In genomic region chr22:41288245-41288946, GRCh38 we compare ENCODE assay signal across 8 cellular contexts. TPM values are rescaled to one million over a fixed set of nuclear protein-coding genes. Genes with fewer than 3 reads are reported as not detected.
DNase-seq lines count a peak whose midpoint lies in the region; TF ChIP-seq lines count a peak whose summit lies in the region.

No MANE protein-coding gene starts in this region.

- no peak for DNase-seq in activated CD4-positive, alpha-beta T cell treated with anti-CD3 and anti-CD28 coated beads, Interleukin-2, amount 10 ng/mL, durations not matched to agents 24 days and 14 days
- DNase-seq in activated CD4-positive, alpha-beta T cell treated with anti-CD3 and anti-CD28 coated beads for 48 hours: no peak
- no peak for DNase-seq in SK-N-MC (ENCODE audit: low read depth, low spot score)
- DNase-seq in fibroblast of lung (ENCODE audit: low read depth in 2 of 2): peak; percentile 57 to 84
- DNase-seq in prostate gland (ENCODE audit: low spot score): peak; percentile 80
- no peak for DNase-seq in HAP-1 (ENCODE audit: low spot score in 2 of 2)
- no peak for DNase-seq in putamen (ENCODE audit: low spot score)
- no peak for DNase-seq in cortex of kidney (lab: John Stamatoyannopoulos, UW)

- no peaks in the 10 kb centered on the region for H4K20me1 ChIP-seq in fibroblast of lung (ENCODE audit: control insufficient read depth, extremely low read depth, insufficient read depth, low read length)

- peaks cover 16% of the 10 kb centered on the region for H3K79me2 ChIP-seq in fibroblast of lung (ENCODE audit: control insufficient read depth, insufficient read depth, low read length)

- peaks cover 20% of the 10 kb centered on the region for H3K4me1 Mint-ChIP-seq in activated CD4-positive, alpha-beta T cell treated with anti-CD3 and anti-CD28 coated beads, Interleukin-2, amount 10 ng/mL, durations not matched to agents 24 days and 14 days

- no peaks in the 10 kb centered on the region for H3K27me3 Mint-ChIP-seq in activated CD4-positive, alpha-beta T cell treated with anti-CD3 and anti-CD28 coated beads, Interleukin-2, amount 10 ng/mL, durations not matched to agents 24 days and 14 days

- peaks cover 27% of the 10 kb centered on the region for H3K4me1 ChIP-seq in fibroblast of lung (ENCODE audit: control insufficient read depth, extremely low read depth, insufficient read depth, low read length)
- no peaks in the 10 kb centered on the region for H3K4me1 ChIP-seq in prostate gland (replicated peaks)
- peaks cover 13% of the 10 kb centered on the region for H3K4me1 ChIP-seq in HAP-1

- H2AFZ ChIP-seq in fibroblast of lung (ENCODE audit: low read length): peak overlapping the region; percentile 33

- TF ChIP-seq CTCF in fibroblast of lung (conservative IDR thresholded peaks at IDR 0.05 in 1 of 2, IDR thresholded peaks at IDR 0.05 in 1 of 2; ENCODE audit: low read depth in 1 of 2, low read length in 2 of 2) (no peak), prostate gland (IDR thresholded peaks at IDR 0.05) (no peak)

- in situ Hi-C loops in HAP-1 (cut with MboI; ENCODE audit: low sequenced_read_pairs): no loop called here

- H3K36me3 Mint-ChIP-seq in activated CD4-positive, alpha-beta T cell treated with anti-CD3 and anti-CD28 coated beads, Interleukin-2, amount 10 ng/mL, durations not matched to agents 24 days and 14 days (ENCODE audit: low read depth): peaks cover 13% of the 10 kb centered on the region

- peak overlapping the region; percentile 79 for H3K4me2 ChIP-seq in fibroblast of lung (ENCODE audit: extremely low read depth, insufficient read depth, low read length)

- intact Hi-C loops in activated CD4-positive, alpha-beta T cell treated with anti-CD3 and anti-CD28 coated beads, Interleukin-2, amount 10 ng/mL, durations not matched to agents 24 days and 14 days (cut with micrococcal nuclease): loop anchor here (5.0 to 10.0 kb wide), 2 partner anchors 254 to 1764 kb away; partner anchors contain the start of genes ATF4 and POLR3H
- intact Hi-C loops in prostate gland (cut with DNase I): no loop called here

- H3K36me3 ChIP-seq in SK-N-MC (ENCODE audit: insufficient read depth, low read length) (peaks cover 14% of the 10 kb centered on the region; the same call in 1 of the 2 replicates), fibroblast of lung (ENCODE audit: control insufficient read depth, insufficient read depth, low read length) (peaks cover 5% of the 10 kb centered on the region), prostate gland (no peaks in the 10 kb centered on the region), HAP-1 (replicated peaks) (peaks cover 16% of the 10 kb centered on the region)

- H3K9ac ChIP-seq in SK-N-MC (ENCODE audit: insufficient read length) (no peak overlapping the region), fibroblast of lung (ENCODE audit: insufficient read depth, low read length) (no peak overlapping the region)

- no peak for TF ChIP-seq POLR2A in prostate gland (IDR thresholded peaks at IDR 0.05)

- no peaks in the 10 kb centered on the region for H3K9me3 ChIP-seq in SK-N-MC (ENCODE audit: low read depth, low read length)
- no peaks in the 10 kb centered on the region for H3K9me3 ChIP-seq in fibroblast of lung (ENCODE audit: control insufficient read depth, insufficient read depth, low read depth, low read length)
- no peaks in the 10 kb centered on the region for H3K9me3 ChIP-seq in prostate gland
- H3K9me3 ChIP-seq in HAP-1: no peaks in the 10 kb centered on the region

- peak overlapping the region; percentile 62 for H3K27ac Mint-ChIP-seq in activated CD4-positive, alpha-beta T cell treated with anti-CD3 and anti-CD28 coated beads, Interleukin-2, amount 10 ng/mL, durations not matched to agents 24 days and 14 days

- H3K4me3 Mint-ChIP-seq in activated CD4-positive, alpha-beta T cell treated with anti-CD3 and anti-CD28 coated beads, Interleukin-2, amount 10 ng/mL, durations not matched to agents 24 days and 14 days: peak overlapping the region; percentile 45

- WGBS in prostate gland: 25% methylated on average over 9 of the region's 9 CpGs

- H3K27me3 ChIP-seq in fibroblast of lung (ENCODE audit: control insufficient read depth, insufficient read depth, low read length) (no peaks in the 10 kb centered on the region), prostate gland (replicated peaks; ENCODE audit: insufficient read depth) (no peaks in the 10 kb centered on the region), HAP-1 (ENCODE audit: low read depth) (no peaks in the 10 kb centered on the region)

- no peak overlapping the region for H3K4me3 ChIP-seq in SK-N-MC
- H3K4me3 ChIP-seq in fibroblast of lung (replicated peaks in 1 of 4; ENCODE audit: control extremely low read depth in 1 of 4, insufficient read depth in 1 of 4, low read depth in 3 of 4, low read length in 4 of 4): no peak overlapping the region
- no peak overlapping the region for H3K4me3 ChIP-seq in prostate gland
- H3K4me3 ChIP-seq in HAP-1: no peak overlapping the region

- H3K27ac ChIP-seq in SK-N-MC: peak overlapping the region; percentile 84
- peak overlapping the region; percentile 90 for H3K27ac ChIP-seq in fibroblast of lung (ENCODE audit: insufficient read depth, low read length)
- H3K27ac ChIP-seq in prostate gland: peak overlapping the region; percentile 82 to 87

- H3K9me3 Mint-ChIP-seq in activated CD4-positive, alpha-beta T cell treated with anti-CD3 and anti-CD28 coated beads, Interleukin-2, amount 10 ng/mL, durations not matched to agents 24 days and 14 days: no peaks in the 10 kb centered on the region

RNA-seq across cellular contexts. Expression of gene RANGAP1, which starts 2.4 kb away (rescaled TPM):
- 185 and 187 TPM in 2 replicates for total RNA-seq in activated CD4-positive, alpha-beta T cell treated with anti-CD3 and anti-CD28 coated beads, Interleukin-2, amount 10 ng/mL, durations not matched to agents 24 days and 14 days
- total RNA-seq in fibroblast of lung (28.0 and 59.9 TPM in 2 replicates), prostate gland (100 to 1,000 TPM in 1 of 2 donors, 10 to 100 TPM in 1; 47.8 to 127 TPM)
- 37.2 and 105 TPM in 2 replicates for polyA plus RNA-seq in fibroblast of lung
- 48.7 and 146 TPM in 2 replicates for polyA plus RNA-seq in fibroblast of lung (2012)
- 90.0 and 266 TPM in 2 replicates for polyA minus RNA-seq in fibroblast of lung (ENCODE audit: low replicate concordance)

RNA-seq across cellular contexts. Expression of gene ZC3H7B, which starts 12.9 kb away (rescaled TPM):
- total RNA-seq in activated CD4-positive, alpha-beta T cell treated with anti-CD3 and anti-CD28 coated beads, Interleukin-2, amount 10 ng/mL, durations not matched to agents 24 days and 14 days: 69.1 and 70.5 TPM in 2 replicates
- total RNA-seq in fibroblast of lung (39.3 and 64.4 TPM in 2 replicates), prostate gland (10 to 100 TPM; 56.7 to 79.1 TPM)
- polyA plus RNA-seq in fibroblast of lung: 30.6 and 42.1 TPM in 2 replicates
- polyA plus RNA-seq in fibroblast of lung (2012): 62.7 and 75.0 TPM in 2 replicates
- 102 and 122 TPM in 2 replicates for polyA minus RNA-seq in fibroblast of lung (ENCODE audit: low replicate concordance)

RNA-seq across cellular contexts. Expression of gene CHADL, which starts 47.7 kb away (rescaled TPM):
- 0.33 and 0.47 TPM in 2 replicates for total RNA-seq in activated CD4-positive, alpha-beta T cell treated with anti-CD3 and anti-CD28 coated beads, Interleukin-2, amount 10 ng/mL, durations not matched to agents 24 days and 14 days
- total RNA-seq in fibroblast of lung: 2.1 and 3.1 TPM in 2 replicates
- polyA plus RNA-seq in fibroblast of lung: 0.10 and 0.14 TPM in 2 replicates
- 0.24 and 0.45 TPM in 2 replicates for polyA plus RNA-seq in fibroblast of lung (2012)
- 0.51 TPM in 1 of 2 replicates, not detected in the other for polyA minus RNA-seq in fibroblast of lung (ENCODE audit: low replicate concordance)
- total RNA-seq in prostate gland: 10 to 100 TPM in 1 of 2 donors, 1 to 10 TPM in 1; 8.2 to 19.0 TPM

Comparison
In these comparisons a context has a peak if more than half of its experiments do, and no peak if none do; other contexts are left out.
1. DNase-seq: peak in fibroblast of lung (2 of 2) and prostate gland (single experiment); none in activated CD4-positive, alpha-beta T cell treated with anti-CD3 and anti-CD28 coated beads, Interleukin-2, amount 10 ng/mL, durations not matched to agents 24 days and 14 days (single experiment), activated CD4-positive, alpha-beta T cell treated with anti-CD3 and anti-CD28 coated beads for 48 hours (single experiment), SK-N-MC (single experiment), HAP-1 (0 of 2), putamen (single experiment) and cortex of kidney (single experiment).
2. Peak in every context shown above with its lines, with median percentiles within 50 percentile points of each other: H3K27ac ChIP-seq.